11 cellular contexts compared by ENCODE assay signal in the genomic region with DNA sequence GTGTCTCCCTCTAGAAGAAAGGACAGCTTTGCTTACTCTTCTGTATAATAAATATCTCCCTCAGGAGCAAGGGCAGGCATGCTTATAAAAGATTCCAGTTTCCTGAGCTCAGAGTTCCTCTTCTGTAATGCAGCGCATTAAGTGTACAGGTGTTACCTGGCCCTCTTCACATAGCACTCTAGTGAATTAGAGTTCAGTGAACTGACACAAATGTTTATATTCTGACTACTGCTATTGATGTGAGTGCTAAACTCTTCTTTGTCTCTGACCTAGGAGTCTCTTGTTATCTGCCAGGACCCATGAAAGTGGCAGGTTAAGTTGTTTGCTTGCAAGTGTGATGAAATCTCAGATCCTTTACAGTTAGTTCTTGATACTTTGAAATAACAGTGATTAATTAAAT.
"Had no signal": no experiment of that assay in that cellular context is flagged by ENCODE, and none has a peak within 500 bp of the region (broad histone marks: within the 10 kb centered on the region; RNA-seq: fewer than 3 reads in every experiment).

No MANE protein-coding gene starts in this region.

- DNase-seq: activated CD4-positive, alpha-beta T cell treated with anti-CD3 and anti-CD28 coated beads, Interleukin-2, amount 50 U/mL, for 4 hours; activated CD4-positive, CD25-positive, alpha-beta regulatory T cell treated with anti-CD3 and anti-CD28 coated beads, Interleukin-2, amount 50 U/mL, for 72 hours; activated T-cell treated with anti-CD3 and anti-CD28 coated beads, Interleukin-2, amount 50 U/mL, for 1 hour; amygdala; brain microvascular endothelial cell; erythroblast; kidney; nephron progenitor cell; psoas muscle; stimulated activated naive CD4-positive, alpha-beta T cell had no signal

- ATAC-seq: psoas muscle, sciatic nerve had no signal
